Comparison of ENCODE assay signal across 9 cellular contexts in the genomic region with DNA sequence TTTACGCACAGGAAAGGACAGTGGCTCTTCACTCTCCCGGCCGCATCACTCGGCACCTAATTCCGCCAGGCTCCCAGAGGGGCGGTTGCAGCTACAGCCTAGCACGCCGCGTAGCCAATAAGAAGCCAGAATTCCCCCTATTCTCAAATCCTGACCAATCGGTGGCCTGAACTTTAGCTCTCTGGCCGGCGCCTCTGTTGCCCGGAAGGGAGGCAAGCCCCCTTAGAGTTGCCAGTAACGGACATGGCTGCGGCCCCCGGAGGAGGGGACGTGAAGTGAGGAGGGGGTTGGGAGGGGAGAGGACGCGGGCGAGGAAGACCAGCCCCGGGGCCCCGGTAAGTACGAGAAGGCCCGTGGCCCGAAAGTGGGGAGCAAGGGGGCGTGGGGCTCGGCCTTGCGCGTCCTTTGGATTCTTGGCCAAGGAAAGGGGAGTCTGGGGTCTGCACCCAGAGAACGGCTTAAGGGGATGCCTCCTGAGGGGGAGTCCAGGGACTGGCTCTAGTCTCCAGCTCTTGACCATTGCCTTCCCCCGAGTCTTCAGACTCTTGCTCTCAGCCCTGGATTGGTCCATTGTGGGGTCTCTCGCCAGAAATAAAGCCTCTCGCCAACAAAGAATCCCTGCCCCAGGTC. TPM values are rescaled to one million over a fixed set of nuclear protein-coding genes. Genes with fewer than 3 reads are reported as not detected.
A peak's percentile ranks its signal among the peaks of the same experiment; 100 is the strongest.
DNase-seq lines count a peak whose midpoint lies in the region; ATAC-seq, FAIRE-seq and TF ChIP-seq lines count a peak whose summit lies in the region.
"Had no signal": no experiment of that assay in that cellular context is flagged by ENCODE, and none has a peak within 500 bp of the region (broad histone marks: within the 10 kb centered on the region; RNA-seq: fewer than 3 reads in every experiment).

A gene (plus strand): TSS at position 219 of the 630 bp plus-strand sequence. CDS start 15,271 bp downstream, outside the sequence.

- peak within 1 kb of the TSS; percentile 80 to 95 (median 81) for H3K4me3 ChIP-seq in keratinocyte (ENCODE audit: control insufficient read depth in 2 of 3, extremely low read depth in 1 of 3, insufficient read depth in 2 of 3, low read depth in 1 of 3, low read length in 3 of 3)

- H3K4me1 ChIP-seq in keratinocyte (ENCODE audit: control insufficient read depth, extremely low read depth, insufficient read depth, low read length), result peaks cover 26% of the 10 kb centered on the region

- FAIRE-seq in keratinocyte (lab: Jason Lieb, UNC), result no peak
- FAIRE-seq: colon had no signal

- peak within 1 kb of the TSS; percentile 73 for H3K27ac ChIP-seq in keratinocyte (ENCODE audit: control insufficient read depth, insufficient read depth, low read length)

- no peaks in the 10 kb centered on the region for H4K20me1 ChIP-seq in keratinocyte (ENCODE audit: control insufficient read depth, extremely low read depth, insufficient read depth, low read length)

- dilution Hi-C loops in keratinocyte (cut with MboI; ENCODE audit: extremely low pct_ligation_motif_present, low sequenced_read_pairs), result no loop called here

- H3K9me3 ChIP-seq in keratinocyte (ENCODE audit: control insufficient read depth, low read depth, low read length), result no peaks in the 10 kb centered on the region

- H3K27me3 ChIP-seq in keratinocyte (ENCODE audit: control insufficient read depth, extremely low read depth, insufficient read depth, low read length), result no peaks in the 10 kb centered on the region

- ATAC-seq in GM19035 (IDR thresholded peaks at IDR 0.05; ENCODE audit: unreplicated experiment), result peak; percentile 88
- peak; percentile 98 for ATAC-seq in HG03354 (IDR thresholded peaks at IDR 0.05; ENCODE audit: poor library complexity, severe bottlenecking, unreplicated experiment)

- peak; percentile 94 for DNase-seq in AG09319 (ENCODE audit: extremely low read depth, low read depth)
- DNase-seq in NCI-H460 (ENCODE audit: extremely low read depth, low read depth), result peak; percentile 98
- peak; percentile 81 for DNase-seq in activated CD4-positive, CD25-positive, alpha-beta regulatory T cell treated with anti-CD3 and anti-CD28 coated beads, Interleukin-2, amount 50 U/mL, for 72 hours
- DNase-seq in cerebellar nuclear complex (lab: John Stamatoyannopoulos, UW), result peak; percentile 86 to 90
- peak; percentile 35 for DNase-seq in keratinocyte (ENCODE audit: low read depth, low spot score)
- DNase-seq in stimulated activated CD4-positive, alpha-beta T cell treated with anti-CD3 and anti-CD28 coated beads, Interleukin-15, amount 100 ng/mL, for 1 hour (ENCODE audit: low read depth in 1 of 2, low spot score in 1 of 2), result peak; percentile 71 to 79

- H3K9ac ChIP-seq in keratinocyte (ENCODE audit: control insufficient read depth, extremely low read depth, insufficient read depth, low read length), result peak within 1 kb of the TSS; percentile 87

- no peak for TF ChIP-seq CTCF in AG09319 (IDR thresholded peaks at IDR 0.05; ENCODE audit: low read depth, low read length)
- TF ChIP-seq CTCF in keratinocyte (optimal IDR thresholded peaks at IDR 0.05 in 1 of 3, IDR thresholded peaks at IDR 0.05 in 1 of 3, conservative IDR thresholded peaks at IDR 0.05 in 1 of 3; ENCODE audit: extremely low read depth in 1 of 3, insufficient read depth in 2 of 3, low read length in 3 of 3), result no peak

- H3K4me2 ChIP-seq in keratinocyte (ENCODE audit: control insufficient read depth, extremely low read depth, insufficient read depth, low read depth, low read length), result peak within 1 kb of the TSS; percentile 92

- H3K79me2 ChIP-seq in keratinocyte (ENCODE audit: control insufficient read depth, insufficient read depth, low read length), result peaks cover 1% of the 10 kb centered on the region

- H3K36me3 ChIP-seq in keratinocyte (ENCODE audit: control insufficient read depth in 2 of 2, extremely low read depth in 1 of 2, insufficient read depth in 2 of 2, low read length in 2 of 2), result no peaks in the 10 kb centered on the region

- H3K9me1 ChIP-seq in keratinocyte (ENCODE audit: control insufficient read depth, extremely low read depth, insufficient read depth, low read length), result no peaks in the 10 kb centered on the region

- peak within 1 kb of the TSS; percentile 92 for H2AFZ ChIP-seq in keratinocyte (ENCODE audit: control insufficient read depth, low read length)

RNA-seq across cellular contexts. Expression of the gene that starts here (rescaled TPM):
- total RNA-seq in NCI-H460 (2014; rRNA removed; shearing (Covaris generic)), result 39.8 and 49.8 TPM in 2 replicates
- polyA plus RNA-seq in NCI-H460 (2014; cell fraction: nucleus; rRNA removed), result 108 and 230 TPM in 2 replicates
- polyA plus RNA-seq in keratinocyte, result 11.7 to 25.1 TPM (median 13.6 TPM) in 3 replicates
- 8.9 TPM for polyA plus RNA-seq in keratinocyte (2011; ENCODE audit: low read depth)
- 12.1 and 15.4 TPM in 2 replicates for polyA plus RNA-seq in keratinocyte (2011; cell fraction: cytosol; rRNA removed)
- 74.8 and 113 TPM in 2 replicates for polyA plus RNA-seq in keratinocyte (2011; cell fraction: nucleus; rRNA removed)
- polyA plus RNA-seq in keratinocyte (2012; ENCODE audit: low replicate concordance), result 14.8 and 28.1 TPM in 2 replicates
- 24.3 to 121 TPM (median 25.3 TPM) in 3 replicates for polyA minus RNA-seq in keratinocyte
- polyA minus RNA-seq in keratinocyte (2011; cell fraction: cytosol; rRNA and poly(A)+ RNA removed), result 33.4 TPM
- 35.4 and 36.6 TPM in 2 replicates for polyA minus RNA-seq in keratinocyte (2011; cell fraction: nucleus; rRNA and poly(A)+ RNA removed)

Comparison
In these comparisons a context has a peak if more than half of its experiments do, and no peak if none do; other contexts are left out.
1. Peak in every context shown above with its lines: DNase-seq, ATAC-seq, H3K4me3 ChIP-seq and H3K27ac ChIP-seq.
2. DNase-seq: peak in every context shown above with its lines; median percentile 98 in NCI-H460; 94 in AG09319; 88 in cerebellar nuclear complex; 81 in activated CD4-positive, CD25-positive, alpha-beta regulatory T cell treated with anti-CD3 and anti-CD28 coated beads, Interleukin-2, amount 50 U/mL, for 72 hours; 75 in stimulated activated CD4-positive, alpha-beta T cell treated with anti-CD3 and anti-CD28 coated beads, Interleukin-15, amount 100 ng/mL, for 1 hour; 35 in keratinocyte.